In genomic region chr3:50268703-50269451, GRCh38 we compare ENCODE assay signal across 1 cellular context.
A peak's percentile ranks its signal among the peaks of the same experiment; 100 is the strongest.
TF ChIP-seq lines count a peak whose summit lies in the region.

TSS of gene SEMA3B (plus strand) at chr3:50269147. CDS start at chr3:50269241, 94 bp downstream.

TF ChIP-seq in HepG2, 621 proteins besides CTCF, POLR2A, EP300 and RAD21 (continued from another document):
- peak; percentile 55; the same call in 1 of the 2 replicates for TF ChIP-seq CSRNP1 (CRISPR knock-in tag; IDR thresholded peaks at IDR 0.05)
- no peak for TF ChIP-seq KLF9 (CRISPR knock-in tag; IDR thresholded peaks at IDR 0.05; ENCODE audit: low read depth)
- 0 out of 2 replicates have a peak, but pooled peaks have one; percentile 42 for TF ChIP-seq HMG20B (CRISPR knock-in tag; conservative IDR thresholded peaks at IDR 0.05)
- TF ChIP-seq STAT6 (CRISPR knock-in tag; IDR thresholded peaks at IDR 0.05; ENCODE audit: borderline replicate concordance), result no peak
- no peak for TF ChIP-seq HOXA3 (CRISPR knock-in tag; IDR thresholded peaks at IDR 0.05)
- no peak for TF ChIP-seq U2AF1 (optimal IDR thresholded peaks at IDR 0.05; ENCODE audit: low read depth, low read length)
- TF ChIP-seq GMEB2 (CRISPR knock-in tag; IDR thresholded peaks at IDR 0.05; ENCODE audit: low read depth), result no peak
- TF ChIP-seq TFAP4 (IDR thresholded peaks at IDR 0.05; ENCODE audit: borderline replicate concordance, low read depth), result peak; percentile 48; the same call in 1 of the 2 replicates
- TF ChIP-seq ZNF614 (CRISPR knock-in tag; IDR thresholded peaks at IDR 0.05; ENCODE audit: borderline replicate concordance), result no peak
- TF ChIP-seq TOE1 (CRISPR knock-in tag; IDR thresholded peaks at IDR 0.05), result no peak
- peak; percentile 81 for TF ChIP-seq TARDBP (CRISPR knock-in tag; IDR thresholded peaks at IDR 0.05)
- no peak for TF ChIP-seq NFE2L2 (IDR thresholded peaks at IDR 0.05; ENCODE audit: low read length)
- no peak for TF ChIP-seq ZNF678 (CRISPR knock-in tag; IDR thresholded peaks at IDR 0.05)
- no peak for TF ChIP-seq HMG20A (CRISPR knock-in tag; IDR thresholded peaks at IDR 0.05; ENCODE audit: borderline replicate concordance)
- TF ChIP-seq CCAR2 (optimal IDR thresholded peaks at IDR 0.05; ENCODE audit: low read depth, low read length), result no peak
- no peak for TF ChIP-seq PAF1 (CRISPR knock-in tag; IDR thresholded peaks at IDR 0.05)
- TF ChIP-seq NFIB (CRISPR knock-in tag; IDR thresholded peaks at IDR 0.05; ENCODE audit: borderline replicate concordance), result no peak
- no peak for TF ChIP-seq ZFYVE20 (CRISPR knock-in tag; IDR thresholded peaks at IDR 0.05; ENCODE audit: borderline replicate concordance, low read depth)
- no peak for TF ChIP-seq U2AF2 (IDR thresholded peaks at IDR 0.05; ENCODE audit: low read depth, low read length)
- no peak for TF ChIP-seq DPF2 (CRISPR knock-in tag; IDR thresholded peaks at IDR 0.05; ENCODE audit: borderline replicate concordance, low read depth)
- peak; percentile 50 for TF ChIP-seq AGO1 (IDR thresholded peaks at IDR 0.05; ENCODE audit: low read depth, low read length, poor library complexity, severe bottlenecking)
- TF ChIP-seq ZNF235 (CRISPR knock-in tag; IDR thresholded peaks at IDR 0.05; ENCODE audit: borderline replicate concordance), result peak; percentile 19; the same call in 1 of the 2 replicates
- TF ChIP-seq ZNF616 (CRISPR knock-in tag; IDR thresholded peaks at IDR 0.05; ENCODE audit: low read depth), result no peak
- TF ChIP-seq ZNF652 (CRISPR knock-in tag; IDR thresholded peaks at IDR 0.05; ENCODE audit: borderline replicate concordance, low read depth), result no peak
- TF ChIP-seq ZNF441 (CRISPR knock-in tag; IDR thresholded peaks at IDR 0.05; ENCODE audit: borderline replicate concordance), result no peak
- TF ChIP-seq ERF (CRISPR knock-in tag; IDR thresholded peaks at IDR 0.05), result peak; percentile 18; the same call in 1 of the 2 replicates
- peak; percentile 39; the same call in 1 of the 2 replicates for TF ChIP-seq ZFX (CRISPR knock-in tag; IDR thresholded peaks at IDR 0.05; ENCODE audit: low read depth)
